ENCODE assay signal across 11 cellular contexts in genomic region chr20:35735828-35736470, GRCh38. TPM values are rescaled to one million over a fixed set of nuclear protein-coding genes. Genes with fewer than 3 reads are reported as not detected.
DNase-seq lines count a peak whose midpoint lies in the region; ATAC-seq and TF ChIP-seq lines count a peak whose summit lies in the region.
"Had no signal": no experiment of that assay in that cellular context is flagged by ENCODE, and none has a peak within 500 bp of the region (broad histone marks: within the 10 kb centered on the region; RNA-seq: fewer than 3 reads in every experiment).

No MANE protein-coding gene starts in this region.

- H3K4me3 Mint-ChIP-seq in activated CD4-positive, alpha-beta T cell treated with anti-CD3 and anti-CD28 coated beads for 36 hours: peak overlapping the region; percentile 23

- 50% methylated on average over 7 of the region's 7 CpGs for WGBS in esophagus muscularis mucosa

- intact Hi-C loops in activated CD4-positive, alpha-beta T cell treated with anti-CD3 and anti-CD28 coated beads for 36 hours (cut with DNase I, micrococcal nuclease): loop anchor here (1.0 to 2.0 kb wide), 3 partner anchors 10 to 27 kb away; no protein-coding TSS in a partner anchor
- intact Hi-C loops in esophagus muscularis mucosa (cut with DNase I) (no loop called here), gastrocnemius medialis (cut with DNase I; ENCODE audit: low total_unique reads) (no loop called here)

- TF ChIP-seq CTCF in WERI-Rb-1 (IDR thresholded peaks at IDR 0.05; ENCODE audit: low read depth, low read length) (no peak), esophagus muscularis mucosa (IDR thresholded peaks at IDR 0.05) (no peak), gastrocnemius medialis (IDR thresholded peaks at IDR 0.05 in 4 of 5, conservative IDR thresholded peaks at IDR 0.05 in 1 of 5) (no peak)

- no peak for TF ChIP-seq EP300 in esophagus muscularis mucosa (IDR thresholded peaks at IDR 0.05)

- H3K4me1 ChIP-seq in esophagus muscularis mucosa (peaks cover 85 to 99% (median 97%) of the 10 kb centered on the region in 4 donors), gastrocnemius medialis (peaks cover 73 to 89% of the 10 kb centered on the region in 2 donors)

- H3K27me3 ChIP-seq in WERI-Rb-1 (ENCODE audit: insufficient read depth, low read depth, severe bottlenecking) (no peaks in the 10 kb centered on the region), esophagus muscularis mucosa (no peaks in the 10 kb centered on the region), gastrocnemius medialis (no peaks in the 10 kb centered on the region)

- H3K9me3 ChIP-seq in WERI-Rb-1 (ENCODE audit: severe bottlenecking) (no peaks in the 10 kb centered on the region), esophagus muscularis mucosa (no peaks in the 10 kb centered on the region), gastrocnemius medialis (no peaks in the 10 kb centered on the region)

- peaks cover 99% of the 10 kb centered on the region for H3K36me3 ChIP-seq in WERI-Rb-1
- peaks cover 53 to 98% (median 82%) of the 10 kb centered on the region in 4 donors for H3K36me3 ChIP-seq in esophagus muscularis mucosa
- H3K36me3 ChIP-seq in gastrocnemius medialis: peaks cover 4 to 95% of the 10 kb centered on the region in 2 donors

- H3K4me1 Mint-ChIP-seq in activated CD4-positive, alpha-beta T cell treated with anti-CD3 and anti-CD28 coated beads for 36 hours: peaks cover 72% of the 10 kb centered on the region

- TF ChIP-seq POLR2A in esophagus muscularis mucosa (IDR thresholded peaks at IDR 0.05; ENCODE audit: low read depth) (no peak), gastrocnemius medialis (IDR thresholded peaks at IDR 0.05) (no peak)

- no peak for DNase-seq in activated CD4-positive, alpha-beta T cell treated with anti-CD3 and anti-CD28 coated beads for 36 hours
- DNase-seq in activated CD4-positive, alpha-beta T cell treated with anti-CD3 and anti-CD28 coated beads for 48 hours: no peak
- DNase-seq in WERI-Rb-1 (peak; percentile 39), esophagus muscularis mucosa (ENCODE audit: extremely low spot score) (no peak), gastrocnemius medialis (no peak), Kasumi-1 (lab: John Stamatoyannopoulos, UW) (no peak), GM03348 (ENCODE audit: low spot score) (no peak)
- DNase-seq: NCI-H1092 treated with DMSO at 0.1 percent for 48 hours, NCI-H748 treated with DMSO at 0.1 percent for 48 hours had no signal

- in situ Hi-C loops in gastrocnemius medialis (cut with MboI; ENCODE audit: low sequenced_read_pairs in 4 of 4): loop anchor here in 2 of 4 donors (5.0 to 25.0 kb wide), 2 partner anchors 146 to 151 kb away; no protein-coding TSS in a partner anchor

- H3K4me3 ChIP-seq in WERI-Rb-1 (ENCODE audit: low read depth, low read length) (no peak overlapping the region), esophagus muscularis mucosa (peak overlapping the region in 3 of 4 donors; percentile 4 to 17 (median 16)), gastrocnemius medialis (peak overlapping the region in 1 of 4 donors; percentile 11)

- H3K9me3 Mint-ChIP-seq in activated CD4-positive, alpha-beta T cell treated with anti-CD3 and anti-CD28 coated beads for 36 hours (ENCODE audit: low read depth): no peaks in the 10 kb centered on the region

- H3K36me3 Mint-ChIP-seq in activated CD4-positive, alpha-beta T cell treated with anti-CD3 and anti-CD28 coated beads for 36 hours (ENCODE audit: low read depth): peaks cover 85% of the 10 kb centered on the region

- no peaks in the 10 kb centered on the region for H3K27me3 Mint-ChIP-seq in activated CD4-positive, alpha-beta T cell treated with anti-CD3 and anti-CD28 coated beads for 36 hours

- CTCF ChIA-PET in activated CD4-positive, alpha-beta T cell treated with anti-CD3 and anti-CD28 coated beads for 36 hours (lab: Charles Lee): interaction anchor here (0.7 to 1.5 kb wide), 4 partner anchors 9 to 148 kb away, joined by 3 to 5 read pairs (median 4); no protein-coding TSS in a partner anchor

- H3K27ac Mint-ChIP-seq in activated CD4-positive, alpha-beta T cell treated with anti-CD3 and anti-CD28 coated beads for 36 hours: peak overlapping the region; percentile 53

- POLR2A ChIA-PET in activated CD4-positive, alpha-beta T cell treated with anti-CD3 and anti-CD28 coated beads for 36 hours (lab: Charles Lee): interaction anchor here (0.5 to 2.3 kb wide), 7 partner anchors 8 to 76 kb away, joined by 3 to 13 read pairs (median 5); no protein-coding TSS in a partner anchor

- ATAC-seq in activated CD4-positive, alpha-beta T cell treated with anti-CD3 and anti-CD28 coated beads for 36 hours: no peak
- ATAC-seq in gastrocnemius medialis (no peak), HG03196 (IDR thresholded peaks at IDR 0.05; ENCODE audit: unreplicated experiment) (no peak)
- ATAC-seq: HCT116 had no signal

- peak overlapping the region; percentile 52 for H3K27ac ChIP-seq in WERI-Rb-1
- H3K27ac ChIP-seq in esophagus muscularis mucosa (replicated peaks in 1 of 4): peak overlapping the region; percentile 10 to 41 (median 28)
- peak overlapping the region; percentile 30 to 61 (median 55) for H3K27ac ChIP-seq in gastrocnemius medialis

RNA-seq across cellular contexts. Expression of gene RBM39, which starts 6.1 kb away (rescaled TPM):
- total RNA-seq in activated CD4-positive, alpha-beta T cell treated with anti-CD3 and anti-CD28 coated beads for 36 hours: 100 to 1,000 TPM; 303 to 356 TPM
- total RNA-seq in esophagus muscularis mucosa (100 to 1,000 TPM; 143 to 272 (median 165) TPM), gastrocnemius medialis (100 to 1,000 TPM in 3 of 4 donors, 10 to 100 TPM in 1; 98.5 to 165 (median 130) TPM)

RNA-seq across cellular contexts. Expression of gene PHF20, which starts 35.9 kb away (rescaled TPM):
- total RNA-seq in activated CD4-positive, alpha-beta T cell treated with anti-CD3 and anti-CD28 coated beads for 36 hours: 10 to 100 TPM; 54.3 to 61.6 TPM
- 10 to 100 TPM; 45.9 to 62.2 (median 48.0) TPM for total RNA-seq in esophagus muscularis mucosa
- total RNA-seq in gastrocnemius medialis: 10 to 100 TPM; 72.6 to 91.9 (median 82.2) TPM

RNA-seq across cellular contexts. Expression of gene ROMO1, which starts 36.7 kb away (rescaled TPM):
- 100 to 1,000 TPM in 1 of 2 experiments, 10 to 100 TPM in 1; 50.4 to 112 TPM for total RNA-seq in activated CD4-positive, alpha-beta T cell treated with anti-CD3 and anti-CD28 coated beads for 36 hours
- total RNA-seq in esophagus muscularis mucosa (100 to 1,000 TPM; 159 to 360 (median 263) TPM), gastrocnemius medialis (100 to 1,000 TPM; 213 to 491 (median 309) TPM)

RNA-seq across cellular contexts. Expression of gene NFS1, which starts 36.8 kb away (rescaled TPM):
- total RNA-seq in activated CD4-positive, alpha-beta T cell treated with anti-CD3 and anti-CD28 coated beads for 36 hours: 10 to 100 TPM; 43.2 to 44.6 TPM
- total RNA-seq in esophagus muscularis mucosa: 10 to 100 TPM; 25.3 to 63.3 (median 32.7) TPM
- total RNA-seq in gastrocnemius medialis: 10 to 100 TPM; 31.5 to 85.8 (median 37.2) TPM

Comparison
In these comparisons a context has a peak if more than half of its experiments do, and no peak if none do; other contexts are left out.
1. intact Hi-C loops: an anchor here in activated CD4-positive, alpha-beta T cell treated with anti-CD3 and anti-CD28 coated beads for 36 hours (1.0 to 2.0 kb wide); none called in esophagus muscularis mucosa and gastrocnemius medialis.